11 cellular contexts compared by ENCODE assay signal in genomic region chr1:43388021-43388575, GRCh38. TPM values are rescaled to one million over a fixed set of nuclear protein-coding genes. Genes with fewer than 3 reads are reported as not detected.
A peak's percentile ranks its signal among the peaks of the same experiment; 100 is the strongest.
DNase-seq lines count a peak whose midpoint lies in the region; ATAC-seq and TF ChIP-seq lines count a peak whose summit lies in the region.
"Had no signal": no experiment of that assay in that cellular context is flagged by ENCODE, and none has a peak within 500 bp of the region (broad histone marks: within the 10 kb centered on the region; RNA-seq: fewer than 3 reads in every experiment).

No MANE protein-coding gene starts in this region.

- H3K4me1 ChIP-seq in Panc1 (ENCODE audit: control insufficient read depth, insufficient read depth, low read length), result peaks cover 14% of the 10 kb centered on the region
- H3K4me1 ChIP-seq in neuronal stem cell (ENCODE audit: control insufficient read depth in 2 of 2, insufficient read depth in 1 of 2, low read depth in 1 of 2, low read length in 2 of 2), result peaks cover 7% of the 10 kb centered on the region in 2 donors

- H2BK15ac ChIP-seq in neuronal stem cell (ENCODE audit: low read length), result no peak overlapping the region

- no peaks in the 10 kb centered on the region for H3K9me3 ChIP-seq in Panc1 (ENCODE audit: control insufficient read depth, insufficient read depth, low read depth, low read length)
- H3K9me3 ChIP-seq in neuronal stem cell (replicated peaks in 1 of 2; ENCODE audit: control insufficient read depth in 2 of 2, insufficient read depth in 1 of 2, low read depth in 1 of 2, low read length in 2 of 2), result no peaks in the 10 kb centered on the region

- H3K4ac ChIP-seq in neuronal stem cell (ENCODE audit: low read length), result no peak overlapping the region

- ATAC-seq in Panc1 (no peak), GM21367 (IDR thresholded peaks at IDR 0.05; ENCODE audit: unreplicated experiment) (no peak)

- H3K4me2 ChIP-seq in neuronal stem cell (ENCODE audit: insufficient read depth, low read length, poor library complexity, severe bottlenecking), result no peak overlapping the region

- no peak overlapping the region for H4K91ac ChIP-seq in neuronal stem cell (ENCODE audit: low read depth, low read length, poor library complexity)

- no peak overlapping the region for H2BK5ac ChIP-seq in neuronal stem cell (ENCODE audit: low read length)

- POLR2A ChIA-PET in Panc1 (lab: Charles Lee), result no interaction called here

- H3K79me1 ChIP-seq in neuronal stem cell (ENCODE audit: low read depth, low read length), result peaks cover 7% of the 10 kb centered on the region

- no peak for TF ChIP-seq CTCF in Panc1 (IDR thresholded peaks at IDR 0.05)

- no peak overlapping the region for H2BK120ac ChIP-seq in neuronal stem cell (ENCODE audit: low read depth, low read length)

- H2BK12ac ChIP-seq in neuronal stem cell (ENCODE audit: low read length), result no peak overlapping the region

- H3K36me3 ChIP-seq in Panc1 (ENCODE audit: control insufficient read depth, insufficient read depth, low read length) (peaks cover 31% of the 10 kb centered on the region), neuronal stem cell (replicated peaks in 1 of 2; ENCODE audit: control insufficient read depth in 2 of 2, insufficient read depth in 2 of 2, low read length in 2 of 2) (peaks cover 30 to 52% of the 10 kb centered on the region in 2 donors)

- no peak overlapping the region for H4K8ac ChIP-seq in neuronal stem cell (ENCODE audit: low read depth, low read length)

- no peak overlapping the region for H3K9ac ChIP-seq in neuronal stem cell (ENCODE audit: low read depth, low read length, poor library complexity)

- no peak overlapping the region for H3K23ac ChIP-seq in neuronal stem cell (ENCODE audit: low read depth, low read length, poor library complexity)

- DNase-seq in NCI-H510A (lab: John Stamatoyannopoulos, UW) (peak; percentile 40), NCI-H510A treated with DMSO at 0.1 percent for 48 hours (lab: John Stamatoyannopoulos, UW) (no peak), Panc1 (ENCODE audit: low read depth, low spot score) (no peak), erythroblast (lab: John Stamatoyannopoulos, UW) (peak; percentile 61 to 70), skeletal muscle cell (ENCODE audit: low read depth) (no peak), neuronal stem cell (ENCODE audit: low spot score) (no peak), AML-193 (lab: John Stamatoyannopoulos, UW) (no peak)
- DNase-seq: activated effector memory CD4-positive, alpha-beta T cell treated with Interleukin-2 at 50 U/mL for 16 hours; islet precursor cell; NCI-H748 treated with DMSO at 0.1 percent for 48 hours had no signal

- no peak overlapping the region for H3K18ac ChIP-seq in neuronal stem cell (ENCODE audit: low read length)

- no TSS peak for BruUV-seq in Panc1 (replicated peaks; lab: Mats Ljungman, UMichigan)

- H3K4me3 ChIP-seq in Panc1 (ENCODE audit: low read depth in 2 of 2, low read length in 2 of 2), result peak overlapping the region; percentile 73 to 81
- H3K4me3 ChIP-seq in skeletal muscle cell (ENCODE audit: low read depth, low read length), result peak overlapping the region; percentile 91
- H3K4me3 ChIP-seq in neuronal stem cell (ENCODE audit: low read length in 2 of 2), result peak overlapping the region in 1 of 2 donors; percentile 96

- no peak overlapping the region for H2AFZ ChIP-seq in neuronal stem cell (ENCODE audit: low read length)

- H3K14ac ChIP-seq in neuronal stem cell (ENCODE audit: low read length), result no peak overlapping the region

- H2AK5ac ChIP-seq in neuronal stem cell (ENCODE audit: low read depth, low read length), result no peak overlapping the region

- no peak for TF ChIP-seq POLR2A in erythroblast (IDR thresholded peaks at IDR 0.05; ENCODE audit: low read length)

- intact Hi-C loops in Panc1 (cut with micrococcal nuclease; ENCODE audit: unreplicated experiment), result no loop called here

- H3K27me3 ChIP-seq in Panc1 (ENCODE audit: control insufficient read depth, insufficient read depth, low read length) (no peaks in the 10 kb centered on the region), neuronal stem cell (ENCODE audit: control insufficient read depth in 3 of 3, insufficient read depth in 3 of 3, low read depth in 1 of 3, low read length in 3 of 3) (no peaks in the 10 kb centered on the region)

- CTCF ChIA-PET in Panc1 (lab: Charles Lee), result no interaction called here

- in situ Hi-C loops in Panc1 (cut with HindIII; ENCODE audit: low pct_unique_long_range_greater_than_20kb, low sequenced_read_pairs), result no loop called here

- H3K27ac ChIP-seq in Panc1 (ENCODE audit: low read length) (0 out of 2 replicates have a peak overlapping the region, but pooled peaks have one; percentile 18), neuronal stem cell (replicated peaks; ENCODE audit: low read length) (no peak overlapping the region)

- WGBS in neuronal stem cell (ENCODE audit: extremely low coverage in 2 of 2, insufficient read length in 2 of 2, insufficient replicate concordance in 1 of 2), 2 donors, result no CpG with 5 or more reads among the region's 4 CpGs

RNA-seq across cellular contexts. Expression of gene MED8, which starts 1.5 kb away (rescaled TPM):
- total RNA-seq in Panc1 (2021; ENCODE audit: unreplicated experiment), result 50.8 TPM
- 57.0 TPM for polyA plus RNA-seq in Panc1 (2012; ENCODE audit: insufficient read length)
- 15.7 TPM for polyA plus RNA-seq in neuronal stem cell (2013, experiment 1 of 2)
- polyA plus RNA-seq in neuronal stem cell (2013, experiment 2 of 2), result 16.3 TPM

RNA-seq across cellular contexts. Expression of gene SZT2, which starts 1.6 kb away (rescaled TPM):
- 40.2 TPM for total RNA-seq in Panc1 (2021; ENCODE audit: unreplicated experiment)
- 17.8 TPM for polyA plus RNA-seq in Panc1 (2012; ENCODE audit: insufficient read length)
- polyA plus RNA-seq in neuronal stem cell (2013, experiment 1 of 2), result 4.2 TPM
- polyA plus RNA-seq in neuronal stem cell (2013, experiment 2 of 2), result 4.0 TPM

RNA-seq across cellular contexts. Expression of gene ELOVL1, which starts 20.3 kb away (rescaled TPM):
- total RNA-seq in Panc1 (2021; ENCODE audit: unreplicated experiment), result 105 TPM
- polyA plus RNA-seq in Panc1 (2012; ENCODE audit: insufficient read length), result 115 TPM
- 16.3 TPM for polyA plus RNA-seq in neuronal stem cell (2013, experiment 1 of 2)
- 15.7 TPM for polyA plus RNA-seq in neuronal stem cell (2013, experiment 2 of 2)

RNA-seq across cellular contexts. Expression of gene CDC20, which starts 29.3 kb away (rescaled TPM):
- total RNA-seq in Panc1 (2021; ENCODE audit: unreplicated experiment), result 215 TPM
- polyA plus RNA-seq in Panc1 (2012; ENCODE audit: insufficient read length), result 105 TPM
- 166 TPM for polyA plus RNA-seq in neuronal stem cell (2013, experiment 1 of 2)
- 165 TPM for polyA plus RNA-seq in neuronal stem cell (2013, experiment 2 of 2)

RNA-seq across cellular contexts. Expression of gene MPL, which starts 50.5 kb away (rescaled TPM):
- total RNA-seq in Panc1 (2021; ENCODE audit: unreplicated experiment), result not detected
- 0.30 TPM for polyA plus RNA-seq in Panc1 (2012; ENCODE audit: insufficient read length)
- polyA plus RNA-seq in neuronal stem cell (2013, experiment 1 of 2), result not detected
- polyA plus RNA-seq in neuronal stem cell (2013, experiment 2 of 2), result not detected

Comparison
In these comparisons a context has a peak if more than half of its experiments do, and no peak if none do; other contexts are left out.
1. DNase-seq: peak in NCI-H510A (single experiment) and erythroblast (2 of 2); none in NCI-H510A treated with DMSO at 0.1 percent for 48 hours (single experiment), Panc1 (single experiment), skeletal muscle cell (single experiment), neuronal stem cell (single experiment) and AML-193 (0 of 2).